Comparison of ENCODE assay signal across 14 cellular contexts in genomic region chr2:189954989-189955388, GRCh38.
DNase-seq lines count a peak whose midpoint lies in the region; ATAC-seq lines count a peak whose summit lies in the region.
"Had no signal": no experiment of that assay in that cellular context is flagged by ENCODE, and none has a peak within 500 bp of the region (broad histone marks: within the 10 kb centered on the region; RNA-seq: fewer than 3 reads in every experiment).

No MANE protein-coding gene starts in this region.

- DNase-seq in NCI-H748 (lab: John Stamatoyannopoulos, UW; ENCODE audit: unreplicated experiment) (peak; percentile 85), LoVo (ENCODE audit: low spot score) (no peak), activated gamma-delta T cell (lab: John Stamatoyannopoulos, UW) (no peak), amygdala (lab: John Stamatoyannopoulos, UW) (no peak), DMS114 treated with DMSO at 0.1 percent for 48 hours (lab: John Stamatoyannopoulos, UW; ENCODE audit: unreplicated experiment) (no peak)
- DNase-seq: effector memory CD4-positive, alpha-beta T cell; hippocampal formation; midbrain; NCI-H187; SK-N-SH; transverse colon had no signal

- ATAC-seq in GM18858 (IDR thresholded peaks at IDR 0.05; ENCODE audit: unreplicated experiment) (peak; percentile 47), GM21717 (IDR thresholded peaks at IDR 0.05; ENCODE audit: unreplicated experiment) (peak; percentile 59), HG03196 (IDR thresholded peaks at IDR 0.05; ENCODE audit: unreplicated experiment) (peak; percentile 60)
